In the genomic region with DNA sequence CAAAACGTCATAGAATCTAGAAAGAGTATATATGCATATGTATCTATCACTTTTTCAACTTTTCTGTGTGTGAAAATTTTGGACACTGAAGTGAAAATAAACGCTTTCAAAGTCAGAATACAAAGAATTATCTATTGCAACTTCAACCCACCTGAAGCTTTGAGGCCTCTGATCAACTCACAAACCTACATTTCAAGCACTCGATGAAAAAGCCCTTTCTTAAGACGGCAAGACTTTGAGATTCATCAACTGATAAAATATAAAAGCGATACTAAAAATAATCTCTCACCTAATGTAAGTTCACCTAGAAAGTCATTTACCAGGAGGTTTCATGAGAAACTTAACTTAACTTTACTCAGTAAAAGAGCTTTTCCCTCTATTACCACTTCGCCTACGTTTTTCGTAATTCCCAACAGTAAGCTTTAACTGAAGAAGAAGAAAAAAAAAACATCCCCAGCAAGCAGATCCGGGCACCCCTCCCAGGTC, we compare ENCODE assay signal across 8 cellular contexts. TPM values are rescaled to one million over a fixed set of nuclear protein-coding genes. Genes with fewer than 3 reads are reported as not detected.
A peak's percentile ranks its signal among the peaks of the same experiment; 100 is the strongest.
DNase-seq lines count a peak whose midpoint lies in the region; ATAC-seq and TF ChIP-seq lines count a peak whose summit lies in the region.

No MANE protein-coding gene starts in this region.

- in situ Hi-C loops in KBM-7 (cut with MboI; ENCODE audit: low pct_unique_long_range_greater_than_20kb, low sequenced_read_pairs): no loop called here

- peak in 2 of 3 donors; percentile 32 to 36 for DNase-seq in CD4-positive, CD25-positive, alpha-beta regulatory T cell
- peak; percentile 58 for DNase-seq in Karpas-422
- DNase-seq in central memory CD8-positive, alpha-beta T cell (ENCODE audit: low spot score in 2 of 2): no peak
- no peak for DNase-seq in mucosa of descending colon
- no peak for DNase-seq in head of caudate nucleus
- DNase-seq in KBM-7: no peak
- DNase-seq in anterior cingulate cortex (lab: John Stamatoyannopoulos, UW): no peak

- H3K9me3 Mint-ChIP-seq in CD4-positive, CD25-positive, alpha-beta regulatory T cell: no peaks in the 10 kb centered on the region
- H3K9me3 Mint-ChIP-seq in central memory CD8-positive, alpha-beta T cell: no peaks in the 10 kb centered on the region

- peaks cover 25% of the 10 kb centered on the region for H3K36me3 ChIP-seq in CD4-positive, CD25-positive, alpha-beta regulatory T cell (ENCODE audit: control insufficient read depth, insufficient read depth, low read length)
- H3K36me3 ChIP-seq in Karpas-422 (ENCODE audit: insufficient read depth, low read length) (peaks cover 34% of the 10 kb centered on the region), mucosa of descending colon (ENCODE audit: low read depth) (no peaks in the 10 kb centered on the region)

- peaks cover 35% of the 10 kb centered on the region for H3K4me1 ChIP-seq in CD4-positive, CD25-positive, alpha-beta regulatory T cell (ENCODE audit: control insufficient read depth, insufficient read depth, low read length, poor library complexity, severe bottlenecking)
- H3K4me1 ChIP-seq in Karpas-422 (ENCODE audit: low read length) (peaks cover 32% of the 10 kb centered on the region), mucosa of descending colon (ENCODE audit: low read depth) (peaks cover 27% of the 10 kb centered on the region)

- H3K9me3 ChIP-seq in CD4-positive, CD25-positive, alpha-beta regulatory T cell (ENCODE audit: control insufficient read depth in 2 of 2, low read length in 2 of 2): no peaks in the 10 kb centered on the region
- H3K9me3 ChIP-seq in Karpas-422 (ENCODE audit: low read length) (no peaks in the 10 kb centered on the region), mucosa of descending colon (no peaks in the 10 kb centered on the region)

- peak overlapping the region; percentile 74 for H3K4me2 ChIP-seq in Karpas-422 (ENCODE audit: low read depth, low read length, poor library complexity, severe bottlenecking)

- 0 out of 2 replicates have a peak, but pooled peaks cover 6% of the 10 kb centered on the region for H4K20me1 ChIP-seq in Karpas-422 (ENCODE audit: insufficient read depth, low read depth, low read length)

- TF ChIP-seq CTCF in mucosa of descending colon (IDR thresholded peaks at IDR 0.05): no peak

- H3K27ac ChIP-seq in CD4-positive, CD25-positive, alpha-beta regulatory T cell (ENCODE audit: insufficient read depth, low read length, poor library complexity, severe bottlenecking): peak overlapping the region; percentile 96
- peak overlapping the region; percentile 82 for H3K27ac ChIP-seq in Karpas-422 (ENCODE audit: low read length)

- no peaks in the 10 kb centered on the region for H3K9me2 ChIP-seq in Karpas-422 (replicated peaks; ENCODE audit: insufficient read depth, low read length)

- H3K79me2 ChIP-seq in Karpas-422 (ENCODE audit: low read length): peaks cover 62% of the 10 kb centered on the region

- H3K4me1 Mint-ChIP-seq in CD4-positive, CD25-positive, alpha-beta regulatory T cell: peaks cover 36 to 53% (median 44%) of the 10 kb centered on the region in 4 donors
- peaks cover 44% of the 10 kb centered on the region for H3K4me1 Mint-ChIP-seq in central memory CD8-positive, alpha-beta T cell

- H3K9ac ChIP-seq in Karpas-422 (ENCODE audit: low read length): peak overlapping the region; percentile 96

- no peaks in the 10 kb centered on the region for H3K27me3 ChIP-seq in CD4-positive, CD25-positive, alpha-beta regulatory T cell (ENCODE audit: control insufficient read depth, insufficient read depth, low read length)
- H3K27me3 ChIP-seq in Karpas-422 (ENCODE audit: low read length): no peaks in the 10 kb centered on the region

- intact Hi-C loops in mucosa of descending colon (cut with DNase I, micrococcal nuclease) (loop anchor here in 1 of 2 donors (10.0 kb wide), 1 partner anchor 52 kb away; no protein-coding TSS in a partner anchor), head of caudate nucleus (cut with DNase I) (loop anchor here (10.0 kb wide), 1 partner anchor 142 kb away; a partner anchor contains a TSS)

- peaks cover 15% of the 10 kb centered on the region for H3K27me3 Mint-ChIP-seq in CD4-positive, CD25-positive, alpha-beta regulatory T cell
- no peaks in the 10 kb centered on the region for H3K27me3 Mint-ChIP-seq in central memory CD8-positive, alpha-beta T cell

- H2AFZ ChIP-seq in Karpas-422 (ENCODE audit: low read length): no peak overlapping the region

- H3K36me3 Mint-ChIP-seq in CD4-positive, CD25-positive, alpha-beta regulatory T cell: peaks cover 29% of the 10 kb centered on the region
- H3K36me3 Mint-ChIP-seq in central memory CD8-positive, alpha-beta T cell (ENCODE audit: insufficient read depth): peaks cover 49% of the 10 kb centered on the region

- no peak for ATAC-seq in CD4-positive, CD25-positive, alpha-beta regulatory T cell (ENCODE audit: low read depth in 2 of 2)
- ATAC-seq in central memory CD8-positive, alpha-beta T cell (replicated peaks; ENCODE audit: extremely low read depth, poor library complexity, severe bottlenecking): no peak
- no peak for ATAC-seq in mucosa of descending colon
- no peak for ATAC-seq in GM21367 (IDR thresholded peaks at IDR 0.05; ENCODE audit: unreplicated experiment)

- H3K4me3 ChIP-seq in CD4-positive, CD25-positive, alpha-beta regulatory T cell (ENCODE audit: low read depth, low read length): peak overlapping the region; percentile 93
- peak overlapping the region; percentile 76 for H3K4me3 ChIP-seq in Karpas-422 (ENCODE audit: low read length)
- H3K4me3 ChIP-seq in mucosa of descending colon: peak overlapping the region; percentile 96

- peak overlapping the region; percentile 87 to 98 (median 98) for H3K27ac Mint-ChIP-seq in CD4-positive, CD25-positive, alpha-beta regulatory T cell
- H3K27ac Mint-ChIP-seq in central memory CD8-positive, alpha-beta T cell (ENCODE audit: low read depth): peak overlapping the region; percentile 97

- H3K4me3 Mint-ChIP-seq in CD4-positive, CD25-positive, alpha-beta regulatory T cell: peak overlapping the region; percentile 98 to 100 (median 98)
- H3K4me3 Mint-ChIP-seq in central memory CD8-positive, alpha-beta T cell: peak overlapping the region; percentile 99

RNA-seq across cellular contexts. Expression of a gene that starts 1.2 kb away (rescaled TPM):
- total RNA-seq in CD4-positive, CD25-positive, alpha-beta regulatory T cell: 66.8 TPM
- polyA plus RNA-seq in CD4-positive, CD25-positive, alpha-beta regulatory T cell: 100 to 1,000 TPM; 108 to 130 (median 116) TPM
- 54.4 and 78.1 TPM in 2 replicates for total RNA-seq in Karpas-422 (2014; rRNA removed; shearing (Covaris generic); ENCODE audit: low replicate concordance)
- 100 to 1,000 TPM; 101 to 178 (median 123) TPM for total RNA-seq in mucosa of descending colon

Comparison
In these comparisons a context has a peak if more than half of its experiments do, and no peak if none do; other contexts are left out.
1. DNase-seq: peak in CD4-positive, CD25-positive, alpha-beta regulatory T cell (2 of 3) and Karpas-422 (single experiment); none in central memory CD8-positive, alpha-beta T cell (0 of 2), mucosa of descending colon (0 of 3), head of caudate nucleus (0 of 42), KBM-7 (single experiment) and anterior cingulate cortex (0 of 58).
2. Peak in every context shown above with its lines, with median percentiles within 50 percentile points of each other: H3K4me3 ChIP-seq.